8 cellular contexts compared by ENCODE assay signal in the genomic region with DNA sequence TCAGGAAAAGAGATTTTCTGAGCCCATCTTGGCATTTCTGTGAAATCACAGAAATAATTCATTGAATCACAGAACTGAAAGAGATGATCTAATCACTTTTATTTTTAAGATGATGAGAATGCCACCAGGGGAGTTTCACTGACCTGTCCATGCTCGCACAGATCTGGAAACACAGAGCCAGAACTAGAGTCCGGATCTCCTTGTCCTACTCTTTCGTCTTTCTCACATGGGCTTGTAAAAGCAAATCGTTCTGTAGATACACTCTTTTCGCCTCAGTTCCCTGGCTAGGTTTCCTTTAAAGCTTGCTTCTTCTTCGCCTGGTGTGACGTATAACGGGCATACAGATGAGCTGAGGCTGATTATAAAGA.
DNase-seq lines count a peak whose midpoint lies in the region; ATAC-seq lines count a peak whose summit lies in the region.

No MANE protein-coding gene starts in this region.

- H3K27ac ChIP-seq in cingulate gyrus (ENCODE audit: low read depth, low read length) = peak overlapping the region; percentile 71

- DNase-seq in skeletal muscle cell (ENCODE audit: low read depth) (no peak), foreskin melanocyte (no peak), NCI-H226 (no peak), HuH-7 (ENCODE audit: low spot score) (no peak)
- no peak for DNase-seq in activated CD4-positive, alpha-beta T cell treated with anti-CD3 and anti-CD28 coated beads for 48 hours

- peak overlapping the region; percentile 38 for H3K4me3 ChIP-seq in skeletal muscle cell (ENCODE audit: low read depth, low read length)

- peak; percentile 41 for ATAC-seq in GM19035 (IDR thresholded peaks at IDR 0.05; ENCODE audit: unreplicated experiment)
- ATAC-seq in HG03095 (IDR thresholded peaks at IDR 0.05; ENCODE audit: unreplicated experiment) = peak; percentile 32
